ENCODE assay signal across 14 cellular contexts in genomic region chr14:104725772-104726548, GRCh38. TPM values are rescaled to one million over a fixed set of nuclear protein-coding genes. Genes with fewer than 3 reads are reported as not detected.
DNase-seq lines count a peak whose midpoint lies in the region; ATAC-seq, FAIRE-seq and TF ChIP-seq lines count a peak whose summit lies in the region.
"Had no signal": no experiment of that assay in that cellular context is flagged by ENCODE, and none has a peak within 500 bp of the region (broad histone marks: within the 10 kb centered on the region; RNA-seq: fewer than 3 reads in every experiment).

No MANE protein-coding gene starts in this region.

- DNase-seq in activated naive CD4-positive, alpha-beta T cell treated with anti-CD3 and anti-CD28 coated beads, Interleukin-2, amount 50 U/mL, for 72 hours (ENCODE audit: low spot score in 2 of 2) = no peak
- no peak for DNase-seq in SJCRH30
- no peak for DNase-seq in HepG2 (ENCODE audit: low spot score)
- no peak for DNase-seq in stimulated activated effector memory CD8-positive, alpha-beta T cell treated with anti-CD3 and anti-CD28 coated beads, Interleukin-12 subunit alpha, Interleukin-12 subunit beta, amount 100 ng/mL, for 72 hours (ENCODE audit: low spot score in 2 of 2)
- DNase-seq in SW 1271 (lab: John Stamatoyannopoulos, UW) = no peak
- no peak for DNase-seq in activated CD8-positive, alpha-beta memory T cell treated with anti-CD3 and anti-CD28 coated beads, Interleukin-2, amount 50 U/mL, for 48 hours
- DNase-seq: NCI-H2171; stimulated activated CD4-positive, alpha-beta T cell treated with anti-CD3 and anti-CD28 coated beads, Interleukin-2, amount 100 ng/mL, for 24 hours had no signal

- H3K4me2 ChIP-seq in HepG2 (ENCODE audit: low read depth, low read length) = peak overlapping the region; percentile 96

- H3K27me3 Mint-ChIP-seq in activated naive CD4-positive, alpha-beta T cell treated with anti-CD3 and anti-CD28 coated beads, Interleukin-2, amount 50 U/mL, for 24 hours = no peaks in the 10 kb centered on the region

- H3K9me3 Mint-ChIP-seq in activated naive CD4-positive, alpha-beta T cell treated with anti-CD3 and anti-CD28 coated beads, Interleukin-2, amount 50 U/mL, for 24 hours = no peaks in the 10 kb centered on the region
- H3K9me3 Mint-ChIP-seq in activated naive CD4-positive, alpha-beta T cell treated with anti-CD3 and anti-CD28 coated beads, Interleukin-2, amount 50 U/mL, for 72 hours = no peaks in the 10 kb centered on the region
- no peaks in the 10 kb centered on the region for H3K9me3 Mint-ChIP-seq in stimulated activated effector memory CD8-positive, alpha-beta T cell treated with anti-CD3 and anti-CD28 coated beads, Interleukin-12 subunit alpha, Interleukin-12 subunit beta, amount 100 ng/mL, for 72 hours
- H3K9me3 Mint-ChIP-seq: IgD-negative memory B cell had no signal

- H3K4me1 ChIP-seq in SJCRH30 (peaks cover 13% of the 10 kb centered on the region), HepG2 (ENCODE audit: insufficient read depth, low read length) (peaks cover 69% of the 10 kb centered on the region)

- peak overlapping the region; percentile 76; the same call in 1 of the 2 replicates for H3K9ac ChIP-seq in HepG2 (ENCODE audit: insufficient read depth, low read depth, low read length)

- ATAC-seq in activated naive CD4-positive, alpha-beta T cell treated with anti-CD3 and anti-CD28 coated beads, Interleukin-2, amount 50 U/mL, for 72 hours = no peak
- ATAC-seq in HepG2 (peak; percentile 0), HG02571 (IDR thresholded peaks at IDR 0.05; ENCODE audit: unreplicated experiment) (no peak)
- ATAC-seq in stimulated activated effector memory CD8-positive, alpha-beta T cell treated with anti-CD3 and anti-CD28 coated beads, Interleukin-12 subunit alpha, Interleukin-12 subunit beta, amount 100 ng/mL, for 72 hours = no peak

- no peak for TF ChIP-seq CTCF in HepG2 (CRISPR knock-in tag; IDR thresholded peaks at IDR 0.05)

- no peak overlapping the region for H3K27ac ChIP-seq in SJCRH30
- H3K27ac ChIP-seq in HepG2 (ENCODE audit: extremely low read length, insufficient read depth, low read length) = peak overlapping the region; percentile 33

- CTCF ChIA-PET in HepG2 (lab: Yijun Ruan, JAX; ENCODE audit: low intra/inter-chr PET ratio, low total read pairs) = no interaction called here

- FAIRE-seq in HepG2 (lab: Jason Lieb, UNC) = no peak
- FAIRE-seq: D721Med, RCC 7860 had no signal

- H2AFZ ChIP-seq in HepG2 (ENCODE audit: low read length) = no peak overlapping the region

- H3K9me3 ChIP-seq in SJCRH30 (replicated peaks) (no peaks in the 10 kb centered on the region), HepG2 (ENCODE audit: low read length) (no peaks in the 10 kb centered on the region)
- H3K9me3 ChIP-seq: tibial nerve had no signal

- no TSS peak for BruUV-seq in HepG2 (replicated peaks; lab: Mats Ljungman, UMichigan)

- no peaks in the 10 kb centered on the region for H3K36me3 ChIP-seq in SJCRH30
- no peaks in the 10 kb centered on the region for H3K36me3 ChIP-seq in HepG2 (replicated peaks in 1 of 2; ENCODE audit: control insufficient read depth in 1 of 2, insufficient read depth in 2 of 2, low read length in 2 of 2)

- H3K36me3 Mint-ChIP-seq in activated naive CD4-positive, alpha-beta T cell treated with anti-CD3 and anti-CD28 coated beads, Interleukin-2, amount 50 U/mL, for 24 hours = no peaks in the 10 kb centered on the region
- no peaks in the 10 kb centered on the region for H3K36me3 Mint-ChIP-seq in activated naive CD4-positive, alpha-beta T cell treated with anti-CD3 and anti-CD28 coated beads, Interleukin-2, amount 50 U/mL, for 72 hours
- H3K36me3 Mint-ChIP-seq in stimulated activated effector memory CD8-positive, alpha-beta T cell treated with anti-CD3 and anti-CD28 coated beads, Interleukin-12 subunit alpha, Interleukin-12 subunit beta, amount 100 ng/mL, for 72 hours = no peaks in the 10 kb centered on the region
- H3K36me3 Mint-ChIP-seq: IgD-negative memory B cell had no signal

- no peak for TF ChIP-seq POLR2A in HepG2 (IDR thresholded peaks at IDR 0.05; ENCODE audit: insufficient read depth in 1 of 2, low read depth in 2 of 2, low read length in 2 of 2)

- intact Hi-C loops in HepG2 (cut with micrococcal nuclease; ENCODE audit: unreplicated experiment) = no loop called here

- TF ChIP-seq RAD21 in HepG2 (CRISPR knock-in tag; IDR thresholded peaks at IDR 0.05) = no peak; the same call in 1 of the 2 replicates

- TF ChIP-seq EP300 in HepG2 (IDR thresholded peaks at IDR 0.05; ENCODE audit: low read depth in 2 of 2, low read length in 2 of 2) = no peak
- no peak for TF ChIP-seq EP300 in HepG2 (CRISPR knock-in tag; IDR thresholded peaks at IDR 0.05; ENCODE audit: borderline replicate concordance)

- no peak overlapping the region for H3K27ac Mint-ChIP-seq in activated naive CD4-positive, alpha-beta T cell treated with anti-CD3 and anti-CD28 coated beads, Interleukin-2, amount 50 U/mL, for 24 hours
- no peak overlapping the region for H3K27ac Mint-ChIP-seq in activated naive CD4-positive, alpha-beta T cell treated with anti-CD3 and anti-CD28 coated beads, Interleukin-2, amount 50 U/mL, for 72 hours
- H3K27ac Mint-ChIP-seq in stimulated activated effector memory CD8-positive, alpha-beta T cell treated with anti-CD3 and anti-CD28 coated beads, Interleukin-12 subunit alpha, Interleukin-12 subunit beta, amount 100 ng/mL, for 72 hours = no peak overlapping the region

- H3K79me2 ChIP-seq in HepG2 (ENCODE audit: insufficient read depth, low read length) = no peaks in the 10 kb centered on the region

- no peaks in the 10 kb centered on the region for H3K4me1 Mint-ChIP-seq in activated naive CD4-positive, alpha-beta T cell treated with anti-CD3 and anti-CD28 coated beads, Interleukin-2, amount 50 U/mL, for 24 hours
- peaks cover 14% of the 10 kb centered on the region for H3K4me1 Mint-ChIP-seq in stimulated activated effector memory CD8-positive, alpha-beta T cell treated with anti-CD3 and anti-CD28 coated beads, Interleukin-12 subunit alpha, Interleukin-12 subunit beta, amount 100 ng/mL, for 72 hours

- peak overlapping the region; percentile 26 for H3K4me3 Mint-ChIP-seq in activated naive CD4-positive, alpha-beta T cell treated with anti-CD3 and anti-CD28 coated beads, Interleukin-2, amount 50 U/mL, for 24 hours
- H3K4me3 Mint-ChIP-seq in stimulated activated effector memory CD8-positive, alpha-beta T cell treated with anti-CD3 and anti-CD28 coated beads, Interleukin-12 subunit alpha, Interleukin-12 subunit beta, amount 100 ng/mL, for 72 hours = peak overlapping the region; percentile 55

- no peaks in the 10 kb centered on the region for H4K20me1 ChIP-seq in HepG2 (ENCODE audit: insufficient read depth, low read length)

- in situ Hi-C loops in HepG2 (cut with HindIII; ENCODE audit: extremely low pct_ligation_motif_present, low pct_unique_long_range_greater_than_20kb) = no loop called here

- WGBS in HepG2 (ENCODE audit: low lambda C conversion rate) = 63% methylated on average over 5 of the region's 25 CpGs

- POLR2A ChIA-PET in HepG2 (lab: Yijun Ruan, JAX) = interaction anchor here (0.7 to 3.3 kb wide), 10 partner anchors 8 to 139 kb away, joined by 3 to 18 read pairs (median 4); partner anchors contain the start of genes CEP170B and SIVA1

- H3K27me3 ChIP-seq in SJCRH30 = peaks cover 18% of the 10 kb centered on the region; the same call in 1 of the 2 replicates
- peaks cover 0 to 3% of the 10 kb centered on the region in 2 experiments; a peak in 1 of 5 replicates for H3K27me3 ChIP-seq in HepG2 (ENCODE audit: control insufficient read depth in 1 of 2, insufficient read depth in 2 of 2, low read length in 2 of 2)
- H3K27me3 ChIP-seq: tibial nerve had no signal

- H3K4me3 ChIP-seq in SJCRH30 (0 out of 2 replicates have a peak overlapping the region, but pooled peaks have one; percentile 41), HepG2 (replicated peaks in 1 of 3; ENCODE audit: insufficient read depth in 1 of 3, low read depth in 2 of 3, low read length in 3 of 3) (peak overlapping the region; percentile 4 to 90 (median 11); a peak in 3 of 6 replicates)

RNA-seq across cellular contexts. Expression of gene ADSS1, which starts 1.9 kb away (rescaled TPM):
- 1 to 10 TPM; 2.7 to 7.3 TPM for total RNA-seq in activated naive CD4-positive, alpha-beta T cell treated with anti-CD3 and anti-CD28 coated beads, Interleukin-2, amount 50 U/mL, for 72 hours
- total RNA-seq in SJCRH30 (2014; rRNA removed; shearing (Covaris generic)) = 0.58 and 1.2 TPM in 2 replicates
- 0.98 and 1.0 TPM in 2 replicates for total RNA-seq in HepG2 (2016; rRNA removed; fragmentation: Illumina TruSeq; extraction: Trizol)
- 0.81 and 1.1 TPM in 2 replicates for total RNA-seq in HepG2 (2016; cell fraction: cytosol; rRNA removed; fragmentation: Illumina TruSeq; extraction: Trizol; ENCODE audit: low read depth)
- total RNA-seq in HepG2 (2016; cell fraction: insoluble cytoplasmic fraction; rRNA removed; fragmentation: Illumina TruSeq; extraction: Trizol) = 0.56 and 1.3 TPM in 2 replicates
- total RNA-seq in HepG2 (2016; cell fraction: membrane; rRNA removed; fragmentation: Illumina TruSeq; extraction: Trizol) = 1.6 and 1.9 TPM in 2 replicates
- 1.3 and 1.5 TPM in 2 replicates for total RNA-seq in HepG2 (2016; cell fraction: nucleus; rRNA removed; fragmentation: Illumina TruSeq; extraction: Trizol)
- 36.7 and 45.2 TPM in 2 replicates for polyA plus RNA-seq in HepG2 (2011; rRNA removed)
- 20.7 and 22.4 TPM in 2 replicates for polyA plus RNA-seq in HepG2 (2011; cell fraction: cytosol; rRNA removed)
- 219 and 230 TPM in 2 replicates for polyA plus RNA-seq in HepG2 (2011; cell fraction: nucleus; rRNA removed)
- 37.3 and 46.9 TPM in 2 replicates for polyA plus RNA-seq in HepG2 (2012)
- polyA plus RNA-seq in HepG2 (2016; cell fraction: cytosol; fragmentation: Illumina TruSeq; extraction: Trizol; ENCODE audit: low read depth) = 0.70 and 1.5 TPM in 2 replicates
- 1.3 and 2.2 TPM in 2 replicates for polyA plus RNA-seq in HepG2 (2016; cell fraction: insoluble cytoplasmic fraction; fragmentation: Illumina TruSeq; extraction: Trizol; ENCODE audit: low read depth)
- 1.5 and 2.0 TPM in 2 replicates for polyA plus RNA-seq in HepG2 (2016; cell fraction: membrane; fragmentation: Illumina TruSeq; extraction: Trizol; ENCODE audit: low read depth)
- 3.7 and 4.4 TPM in 2 replicates for polyA plus RNA-seq in HepG2 (2016; cell fraction: nucleus; fragmentation: Illumina TruSeq; extraction: Trizol; ENCODE audit: insufficient read depth, low read depth)
- 12.3 and 14.1 TPM in 2 replicates for polyA minus RNA-seq in HepG2 (2011; rRNA and poly(A)+ RNA removed; ENCODE audit: low replicate concordance)
- polyA minus RNA-seq in HepG2 (2011; cell fraction: cytosol; rRNA and poly(A)+ RNA removed) = 6.8 and 7.6 TPM in 2 replicates
- 30.6 and 31.2 TPM in 2 replicates for polyA minus RNA-seq in HepG2 (2011; cell fraction: nucleus; rRNA and poly(A)+ RNA removed)
- polyA plus RNA-seq: IgD-negative memory B cell had no signal

RNA-seq across cellular contexts. Expression of gene SIVA1, which starts 27.0 kb away (rescaled TPM):
- total RNA-seq in activated naive CD4-positive, alpha-beta T cell treated with anti-CD3 and anti-CD28 coated beads, Interleukin-2, amount 50 U/mL, for 72 hours = 10 to 100 TPM; 86.1 to 87.1 TPM
- total RNA-seq in SJCRH30 (2014; rRNA removed; shearing (Covaris generic)) = 105 and 157 TPM in 2 replicates
- total RNA-seq in HepG2 (2016; rRNA removed; fragmentation: Illumina TruSeq; extraction: Trizol) = 153 and 186 TPM in 2 replicates
- 171 and 229 TPM in 2 replicates for total RNA-seq in HepG2 (2016; cell fraction: cytosol; rRNA removed; fragmentation: Illumina TruSeq; extraction: Trizol; ENCODE audit: low read depth)
- total RNA-seq in HepG2 (2016; cell fraction: insoluble cytoplasmic fraction; rRNA removed; fragmentation: Illumina TruSeq; extraction: Trizol) = 166 and 191 TPM in 2 replicates
- total RNA-seq in HepG2 (2016; cell fraction: membrane; rRNA removed; fragmentation: Illumina TruSeq; extraction: Trizol) = 186 and 219 TPM in 2 replicates
- total RNA-seq in HepG2 (2016; cell fraction: nucleus; rRNA removed; fragmentation: Illumina TruSeq; extraction: Trizol) = 86.2 and 101 TPM in 2 replicates
- 123 and 142 TPM in 2 replicates for polyA plus RNA-seq in HepG2 (2011; rRNA removed)
- 108 and 239 TPM in 2 replicates for polyA plus RNA-seq in HepG2 (2011; cell fraction: cytosol; rRNA removed)
- polyA plus RNA-seq in HepG2 (2011; cell fraction: nucleus; rRNA removed) = 125 and 162 TPM in 2 replicates
- 61.3 and 68.1 TPM in 2 replicates for polyA plus RNA-seq in HepG2 (2012)
- polyA plus RNA-seq in HepG2 (2016; cell fraction: cytosol; fragmentation: Illumina TruSeq; extraction: Trizol; ENCODE audit: low read depth) = 162 and 202 TPM in 2 replicates
- 128 and 130 TPM in 2 replicates for polyA plus RNA-seq in HepG2 (2016; cell fraction: insoluble cytoplasmic fraction; fragmentation: Illumina TruSeq; extraction: Trizol; ENCODE audit: low read depth)
- 134 and 168 TPM in 2 replicates for polyA plus RNA-seq in HepG2 (2016; cell fraction: membrane; fragmentation: Illumina TruSeq; extraction: Trizol; ENCODE audit: low read depth)
- polyA plus RNA-seq in HepG2 (2016; cell fraction: nucleus; fragmentation: Illumina TruSeq; extraction: Trizol; ENCODE audit: insufficient read depth, low read depth) = 129 and 133 TPM in 2 replicates
- 49.5 and 64.5 TPM in 2 replicates for polyA minus RNA-seq in HepG2 (2011; rRNA and poly(A)+ RNA removed; ENCODE audit: low replicate concordance)
- polyA minus RNA-seq in HepG2 (2011; cell fraction: cytosol; rRNA and poly(A)+ RNA removed) = 22.7 and 31.5 TPM in 2 replicates
- polyA minus RNA-seq in HepG2 (2011; cell fraction: nucleus; rRNA and poly(A)+ RNA removed) = 17.3 and 18.4 TPM in 2 replicates

RNA-seq across cellular contexts. Expression of gene INF2, which starts 36.5 kb away (rescaled TPM):
- 10 to 100 TPM; 48.6 to 82.7 TPM for total RNA-seq in activated naive CD4-positive, alpha-beta T cell treated with anti-CD3 and anti-CD28 coated beads, Interleukin-2, amount 50 U/mL, for 72 hours
- total RNA-seq in SJCRH30 (2014; rRNA removed; shearing (Covaris generic)) = 36.9 and 38.3 TPM in 2 replicates
- 16.4 and 18.1 TPM in 2 replicates for total RNA-seq in HepG2 (2016; rRNA removed; fragmentation: Illumina TruSeq; extraction: Trizol)
- 11.2 and 14.6 TPM in 2 replicates for total RNA-seq in HepG2 (2016; cell fraction: cytosol; rRNA removed; fragmentation: Illumina TruSeq; extraction: Trizol; ENCODE audit: low read depth)
- 17.0 and 18.3 TPM in 2 replicates for total RNA-seq in HepG2 (2016; cell fraction: insoluble cytoplasmic fraction; rRNA removed; fragmentation: Illumina TruSeq; extraction: Trizol)
- 23.4 and 24.7 TPM in 2 replicates for total RNA-seq in HepG2 (2016; cell fraction: membrane; rRNA removed; fragmentation: Illumina TruSeq; extraction: Trizol)
- 17.7 and 25.0 TPM in 2 replicates for total RNA-seq in HepG2 (2016; cell fraction: nucleus; rRNA removed; fragmentation: Illumina TruSeq; extraction: Trizol)
- 26.4 and 33.4 TPM in 2 replicates for polyA plus RNA-seq in HepG2 (2011; rRNA removed)
- polyA plus RNA-seq in HepG2 (2011; cell fraction: cytosol; rRNA removed) = 14.8 and 26.4 TPM in 2 replicates
- polyA plus RNA-seq in HepG2 (2011; cell fraction: nucleus; rRNA removed) = 229 and 296 TPM in 2 replicates
- 28.4 and 33.9 TPM in 2 replicates for polyA plus RNA-seq in HepG2 (2012)
- 13.6 and 14.2 TPM in 2 replicates for polyA plus RNA-seq in HepG2 (2016; cell fraction: cytosol; fragmentation: Illumina TruSeq; extraction: Trizol; ENCODE audit: low read depth)
- 20.2 and 25.5 TPM in 2 replicates for polyA plus RNA-seq in HepG2 (2016; cell fraction: insoluble cytoplasmic fraction; fragmentation: Illumina TruSeq; extraction: Trizol; ENCODE audit: low read depth)
- polyA plus RNA-seq in HepG2 (2016; cell fraction: membrane; fragmentation: Illumina TruSeq; extraction: Trizol; ENCODE audit: low read depth) = 17.5 and 20.7 TPM in 2 replicates
- polyA plus RNA-seq in HepG2 (2016; cell fraction: nucleus; fragmentation: Illumina TruSeq; extraction: Trizol; ENCODE audit: insufficient read depth, low read depth) = 61.5 and 67.7 TPM in 2 replicates
- polyA minus RNA-seq in HepG2 (2011; rRNA and poly(A)+ RNA removed; ENCODE audit: low replicate concordance) = 34.0 and 46.7 TPM in 2 replicates
- 23.8 and 25.1 TPM in 2 replicates for polyA minus RNA-seq in HepG2 (2011; cell fraction: cytosol; rRNA and poly(A)+ RNA removed)
- polyA minus RNA-seq in HepG2 (2011; cell fraction: nucleus; rRNA and poly(A)+ RNA removed) = 29.2 and 32.3 TPM in 2 replicates
